24 cellular contexts compared by ENCODE assay signal in the genomic region with DNA sequence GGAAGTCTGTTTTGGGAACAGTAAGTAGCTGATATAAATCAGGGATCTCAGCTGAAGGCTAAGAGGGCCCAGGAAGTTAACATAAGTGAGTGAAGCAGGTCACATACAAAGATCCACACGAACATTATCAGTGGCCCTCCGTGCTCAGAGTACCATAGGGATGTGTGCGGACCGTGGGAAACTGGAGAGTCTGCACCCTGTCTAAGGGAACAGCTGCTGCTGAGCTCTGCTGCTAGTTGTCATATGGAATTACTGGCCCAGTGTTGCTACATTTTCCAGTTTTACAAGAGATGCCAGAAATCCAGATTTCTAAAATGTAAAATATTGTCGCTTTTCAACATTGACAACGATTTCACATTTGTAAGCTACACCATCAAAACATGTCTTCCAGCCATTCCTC.
DNase-seq lines count a peak whose midpoint lies in the region; ATAC-seq, FAIRE-seq and TF ChIP-seq lines count a peak whose summit lies in the region.
"Had no signal": no experiment of that assay in that cellular context is flagged by ENCODE, and none has a peak within 500 bp of the region (broad histone marks: within the 10 kb centered on the region; RNA-seq: fewer than 3 reads in every experiment).

No MANE protein-coding gene starts in this region.

- H3F3A ChIP-seq in SK-N-SH (replicated peaks; ENCODE audit: insufficient read depth) = no peaks in the 10 kb centered on the region

- H3K27me3 Mint-ChIP-seq in endodermal cell (ENCODE audit: insufficient read depth) = no peaks in the 10 kb centered on the region
- H3K27me3 Mint-ChIP-seq: CD4-positive, alpha-beta T cell had no signal

- H3K27me3 ChIP-seq in SK-N-SH (ENCODE audit: insufficient read depth) = peaks cover 6% of the 10 kb centered on the region; the same call in 1 of the 2 replicates
- no peaks in the 10 kb centered on the region for H3K27me3 ChIP-seq in endodermal cell (ENCODE audit: control insufficient read depth, insufficient read depth, low read length, poor library complexity, severe bottlenecking)
- peaks cover 0 to 12% of the 10 kb centered on the region in 2 donors for H3K27me3 ChIP-seq in muscle layer of colon (ENCODE audit: control insufficient read depth in 1 of 2, insufficient read depth in 2 of 2, low read length in 2 of 2)
- H3K27me3 ChIP-seq in Peyer's patch = no peaks in the 10 kb centered on the region
- H3K27me3 ChIP-seq: body of pancreas, left lung, neutrophil had no signal

- peak in 1 of 2 experiments; percentile 54; a peak in 2 of 4 replicates for TF ChIP-seq EP300 in SK-N-SH (IDR thresholded peaks at IDR 0.05; ENCODE audit: borderline replicate concordance in 1 of 2, low read depth in 1 of 2, low read length in 1 of 2)

- H3K4me3 ChIP-seq in SK-N-SH (ENCODE audit: low read depth in 2 of 2, low read length in 1 of 2) (no peak overlapping the region), endodermal cell (ENCODE audit: low read length) (no peak overlapping the region), muscle layer of colon (ENCODE audit: low read depth in 1 of 2, low read length in 2 of 2) (no peak overlapping the region), urinary bladder (ENCODE audit: low read depth, low read length) (no peak overlapping the region), kidney (ENCODE audit: low read length in 2 of 2) (no peak overlapping the region), Peyer's patch (no peak overlapping the region)
- H3K4me3 ChIP-seq: body of pancreas, left lung, mucosa of descending colon had no signal

- no peak for TF ChIP-seq POLR2A in Peyer's patch (IDR thresholded peaks at IDR 0.05)

- H4K20me1 ChIP-seq in SK-N-SH (ENCODE audit: insufficient read depth) = no peaks in the 10 kb centered on the region

- H3K36me3 ChIP-seq in SK-N-SH (replicated peaks in 1 of 2; ENCODE audit: control insufficient read depth in 1 of 2, insufficient read depth in 2 of 2, low read length in 1 of 2) = no peaks in the 10 kb centered on the region
- H3K36me3 ChIP-seq in endodermal cell (ENCODE audit: control insufficient read depth, insufficient read depth, low read length) = no peaks in the 10 kb centered on the region
- H3K36me3 ChIP-seq in muscle layer of colon (ENCODE audit: insufficient read depth, low read length) = no peaks in the 10 kb centered on the region
- no peaks in the 10 kb centered on the region for H3K36me3 ChIP-seq in urinary bladder (ENCODE audit: insufficient read depth)
- H3K36me3 ChIP-seq in kidney (ENCODE audit: control insufficient read depth in 1 of 2, insufficient read depth in 2 of 2, low read length in 2 of 2) = no peaks in the 10 kb centered on the region
- H3K36me3 ChIP-seq in Peyer's patch = no peaks in the 10 kb centered on the region
- H3K36me3 ChIP-seq: left lung, neutrophil had no signal

- peaks cover 2% of the 10 kb centered on the region for H3K36me3 Mint-ChIP-seq in endodermal cell (ENCODE audit: low read depth)
- H3K36me3 Mint-ChIP-seq: activated naive CD8-positive, alpha-beta T cell treated with anti-CD3 and anti-CD28 coated beads, Interleukin-2, amount 10 ng/mL, durations not matched to agents 7 days and 5 days had no signal

- no peaks in the 10 kb centered on the region for H3K9me3 ChIP-seq in SK-N-SH
- H3K9me3 ChIP-seq in endodermal cell (ENCODE audit: control insufficient read depth, low read length) = no peaks in the 10 kb centered on the region
- no peaks in the 10 kb centered on the region for H3K9me3 ChIP-seq in muscle layer of colon (ENCODE audit: low read length)
- H3K9me3 ChIP-seq in kidney (ENCODE audit: control insufficient read depth in 1 of 2, low read length in 2 of 2) = no peaks in the 10 kb centered on the region
- no peaks in the 10 kb centered on the region for H3K9me3 ChIP-seq in Peyer's patch
- H3K9me3 ChIP-seq: body of pancreas, left lung, mucosa of descending colon, neutrophil had no signal

- H3K4me1 ChIP-seq in SK-N-SH (ENCODE audit: control insufficient read depth in 1 of 2, insufficient read depth in 2 of 2, low read depth in 1 of 2, low read length in 1 of 2) (peaks cover 2 to 46% of the 10 kb centered on the region in 2 experiments; a peak in 3 of 4 replicates), endodermal cell (ENCODE audit: control insufficient read depth, insufficient read depth, low read length) (no peaks in the 10 kb centered on the region), muscle layer of colon (ENCODE audit: insufficient read depth, low read length) (peaks cover 35% of the 10 kb centered on the region), urinary bladder (ENCODE audit: insufficient read depth) (no peaks in the 10 kb centered on the region), kidney (ENCODE audit: control insufficient read depth in 1 of 2, insufficient read depth in 1 of 2, low read depth in 1 of 2, low read length in 2 of 2) (peaks cover 0 to 5% of the 10 kb centered on the region in 2 donors), Peyer's patch (no peaks in the 10 kb centered on the region)
- H3K4me1 ChIP-seq: body of pancreas had no signal

- no peak for TF ChIP-seq CTCF in SK-N-SH (IDR thresholded peaks at IDR 0.05)
- no peak for TF ChIP-seq CTCF in endodermal cell (conservative IDR thresholded peaks at IDR 0.05)
- no peak for TF ChIP-seq CTCF in kidney (IDR thresholded peaks at IDR 0.05; ENCODE audit: borderline replicate concordance, extremely low read depth, insufficient read depth)
- no peak for TF ChIP-seq CTCF in Peyer's patch (IDR thresholded peaks at IDR 0.05)

- H2AFZ ChIP-seq in SK-N-SH (ENCODE audit: low read depth) = no peak overlapping the region

- H3K27ac Mint-ChIP-seq in endodermal cell = no peak overlapping the region
- H3K27ac Mint-ChIP-seq: activated naive CD8-positive, alpha-beta T cell treated with anti-CD3 and anti-CD28 coated beads, Interleukin-2, amount 10 ng/mL, durations not matched to agents 7 days and 5 days; CD4-positive, alpha-beta T cell; stimulated activated naive CD8-positive, alpha-beta T cell treated with anti-CD3 and anti-CD28 coated beads, Interleukin-15, Interleukin-2, amounts not matched to agents 100 ng/mL and 50 ng/mL, for 24 hours; WTC11 had no signal

- no peak for ATAC-seq in GM21529 (IDR thresholded peaks at IDR 0.05; ENCODE audit: unreplicated experiment)
- ATAC-seq: left lung, mucosa of descending colon, WTC11 had no signal

- peaks cover 68% of the 10 kb centered on the region for H3K9me3 Mint-ChIP-seq in endodermal cell
- H3K9me3 Mint-ChIP-seq: activated naive CD8-positive, alpha-beta T cell treated with anti-CD3 and anti-CD28 coated beads, Interleukin-2, amount 10 ng/mL, durations not matched to agents 7 days and 5 days; stimulated activated naive CD8-positive, alpha-beta T cell treated with anti-CD3 and anti-CD28 coated beads, Interleukin-15, Interleukin-2, amounts not matched to agents 100 ng/mL and 50 ng/mL, for 24 hours had no signal

- H3K4me1 Mint-ChIP-seq in endodermal cell = peaks cover 9% of the 10 kb centered on the region

- H3K9me2 ChIP-seq in SK-N-SH = no peaks in the 10 kb centered on the region

- H3K9ac ChIP-seq in SK-N-SH (no peak overlapping the region), endodermal cell (ENCODE audit: extremely low read depth, low read length, poor library complexity, severe bottlenecking) (no peak overlapping the region), muscle layer of colon (ENCODE audit: low read length) (no peak overlapping the region), kidney (ENCODE audit: low read length in 2 of 2) (no peak overlapping the region)

- no peak overlapping the region for H3K4me2 ChIP-seq in SK-N-SH

- H3K79me2 ChIP-seq in SK-N-SH (ENCODE audit: insufficient read depth) = no peaks in the 10 kb centered on the region

- DNase-seq in SK-N-SH (no peak), endodermal cell (peak; percentile 14), kidney (no peak), Peyer's patch (no peak)
- DNase-seq: activated CD4-positive, alpha-beta T cell treated with anti-CD3 and anti-CD28 coated beads, Interleukin-2, amount 50 U/mL, for 48 hours; activated naive CD8-positive, alpha-beta T cell treated with anti-CD3 and anti-CD28 coated beads, Interleukin-2, amount 10 ng/mL, durations not matched to agents 7 days and 5 days; CD4-positive, alpha-beta T cell; cortex of kidney; DMS53; GDM1; KG1; left lung; mucosa of descending colon; NCI-H526; stimulated activated CD4-positive, alpha-beta T cell treated with anti-CD3 and anti-CD28 coated beads, Interleukin-4, amount 100 ng/mL, for 4 hours; T1000 had no signal

- H3K27ac ChIP-seq in SK-N-SH (ENCODE audit: low read depth in 2 of 2, low read length in 1 of 2) (peak overlapping the region in 1 of 2 experiments; percentile 60; a peak in 2 of 4 replicates), endodermal cell (ENCODE audit: low read depth, low read length) (no peak overlapping the region), muscle layer of colon (ENCODE audit: low read depth, low read length) (peak overlapping the region; percentile 57), urinary bladder (ENCODE audit: low read depth) (peak overlapping the region; percentile 39), kidney (ENCODE audit: low read depth in 2 of 2, low read length in 2 of 2) (no peak overlapping the region), Peyer's patch (peak overlapping the region in 1 of 4 donors; percentile 54)
- H3K27ac ChIP-seq: body of pancreas, neutrophil had no signal

- POLR2A ChIA-PET in SK-N-SH (lab: Yijun Ruan, JAX) = interaction anchor here (0.8 to 1.3 kb wide), 4 partner anchors 10 to 140 kb away, joined by 3 to 4 read pairs (median 3); partner anchors contain the start of gene PIN4

- no peak for TF ChIP-seq RAD21 in SK-N-SH (IDR thresholded peaks at IDR 0.05; ENCODE audit: low read length)

- FAIRE-seq in kidney (lab: Jason Lieb, UNC) = no peak
- FAIRE-seq: urothelium cell line had no signal

- CTCF ChIA-PET in SK-N-SH (lab: Yijun Ruan, JAX) = interaction anchor here (0.8 to 5.0 kb wide), 9 partner anchors 8 to 85 kb away, joined by 3 to 39 read pairs (median 4); no protein-coding TSS in a partner anchor

- intact Hi-C loops in kidney (cut with DNase I) = no loop called here

- no peak overlapping the region for H3K4me3 Mint-ChIP-seq in endodermal cell
- H3K4me3 Mint-ChIP-seq: activated naive CD8-positive, alpha-beta T cell treated with anti-CD3 and anti-CD28 coated beads, Interleukin-2, amount 10 ng/mL, durations not matched to agents 7 days and 5 days; CD4-positive, alpha-beta T cell; stimulated activated naive CD8-positive, alpha-beta T cell treated with anti-CD3 and anti-CD28 coated beads, Interleukin-15, Interleukin-2, amounts not matched to agents 100 ng/mL and 50 ng/mL, for 24 hours; WTC11 had no signal

- 41% methylated on average over 6 of the region's 6 CpGs for WGBS in SK-N-SH (ENCODE audit: low lambda C conversion rate)
- WGBS in endodermal cell (ENCODE audit: insufficient coverage in 1 of 2, insufficient read length in 1 of 2), 2 experiments = 97 to 100% methylated on average over 1 to 5 of the region's 6 CpGs
- 35% methylated on average over 6 of the region's 6 CpGs for WGBS in urinary bladder

Comparison
In these comparisons a context has a peak if more than half of its experiments do, and no peak if none do; other contexts are left out.
1. H3K27ac ChIP-seq: peak in muscle layer of colon (single experiment) and urinary bladder (single experiment); none in endodermal cell (single experiment) and kidney (0 of 2).